In the genomic region with DNA sequence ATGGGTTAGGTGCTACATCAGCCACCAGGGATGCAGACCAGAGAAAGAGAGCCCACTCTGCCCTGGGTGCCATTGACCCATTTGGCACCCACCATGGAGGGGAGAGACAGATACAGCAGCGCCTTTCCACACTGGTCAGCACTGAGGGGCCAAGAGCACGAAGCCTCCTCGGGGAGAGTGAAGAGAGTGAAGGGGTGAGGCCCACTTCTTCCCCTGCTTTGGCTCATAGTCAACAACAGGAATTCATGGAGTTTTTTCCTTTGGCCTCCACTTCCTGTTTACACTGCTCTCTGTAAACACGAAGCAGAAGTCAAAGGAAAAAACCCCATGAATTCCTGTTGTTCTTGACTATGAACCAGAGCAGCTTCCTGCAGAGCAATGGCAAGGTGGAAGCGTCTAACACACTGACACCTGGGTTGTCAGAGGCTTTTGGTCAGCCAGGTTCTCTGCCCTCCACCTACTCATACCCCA, we compare ENCODE assay signal across 1 cellular context.
TF ChIP-seq lines count a peak whose summit lies in the region.

No MANE protein-coding gene starts in this region.

TF ChIP-seq in HepG2, 621 proteins besides CTCF, POLR2A, EP300 and RAD21 (continued from another document and continues in another):
- no peak for TF ChIP-seq LRRFIP1 (CRISPR knock-in tag; conservative IDR thresholded peaks at IDR 0.05)
- no peak for TF ChIP-seq ZNF781 (CRISPR knock-in tag; IDR thresholded peaks at IDR 0.05; ENCODE audit: borderline replicate concordance, not compliant biosample characterization)
- TF ChIP-seq ZNF674 (CRISPR knock-in tag; IDR thresholded peaks at IDR 0.05; ENCODE audit: low read depth) = no peak
- TF ChIP-seq KLF16 (CRISPR knock-in tag; IDR thresholded peaks at IDR 0.05) = 0 out of 4 replicates have a peak, but pooled peaks of 1 of the 2 experiments have one; percentile 40
- TF ChIP-seq TEAD2 (CRISPR knock-in tag; IDR thresholded peaks at IDR 0.05) = no peak
- no peak for TF ChIP-seq ZNF414 (CRISPR knock-in tag; IDR thresholded peaks at IDR 0.05)
- TF ChIP-seq HCFC1 (IDR thresholded peaks at IDR 0.05; ENCODE audit: low read depth, low read length) = no peak
- TF ChIP-seq, protein P1, sequence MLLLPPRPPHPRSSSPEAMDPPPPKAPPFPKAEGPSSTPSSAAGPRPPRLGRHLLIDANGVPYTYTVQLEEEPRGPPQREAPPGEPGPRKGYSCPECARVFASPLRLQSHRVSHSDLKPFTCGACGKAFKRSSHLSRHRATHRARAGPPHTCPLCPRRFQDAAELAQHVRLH (CRISPR knock-in tag; IDR thresholded peaks at IDR 0.05; ENCODE audit: borderline replicate concordance, low read depth) = no peak
- TF ChIP-seq ZSCAN30 (CRISPR knock-in tag; IDR thresholded peaks at IDR 0.05) = no peak
- TF ChIP-seq SMAD3 (CRISPR knock-in tag; IDR thresholded peaks at IDR 0.05) = no peak
- no peak for TF ChIP-seq BRD4 (CRISPR knock-in tag; IDR thresholded peaks at IDR 0.05)
- no peak for TF ChIP-seq NCOA5 (CRISPR knock-in tag; IDR thresholded peaks at IDR 0.05)
- no peak for TF ChIP-seq BCLAF1 (IDR thresholded peaks at IDR 0.05)
- TF ChIP-seq, protein P2, sequence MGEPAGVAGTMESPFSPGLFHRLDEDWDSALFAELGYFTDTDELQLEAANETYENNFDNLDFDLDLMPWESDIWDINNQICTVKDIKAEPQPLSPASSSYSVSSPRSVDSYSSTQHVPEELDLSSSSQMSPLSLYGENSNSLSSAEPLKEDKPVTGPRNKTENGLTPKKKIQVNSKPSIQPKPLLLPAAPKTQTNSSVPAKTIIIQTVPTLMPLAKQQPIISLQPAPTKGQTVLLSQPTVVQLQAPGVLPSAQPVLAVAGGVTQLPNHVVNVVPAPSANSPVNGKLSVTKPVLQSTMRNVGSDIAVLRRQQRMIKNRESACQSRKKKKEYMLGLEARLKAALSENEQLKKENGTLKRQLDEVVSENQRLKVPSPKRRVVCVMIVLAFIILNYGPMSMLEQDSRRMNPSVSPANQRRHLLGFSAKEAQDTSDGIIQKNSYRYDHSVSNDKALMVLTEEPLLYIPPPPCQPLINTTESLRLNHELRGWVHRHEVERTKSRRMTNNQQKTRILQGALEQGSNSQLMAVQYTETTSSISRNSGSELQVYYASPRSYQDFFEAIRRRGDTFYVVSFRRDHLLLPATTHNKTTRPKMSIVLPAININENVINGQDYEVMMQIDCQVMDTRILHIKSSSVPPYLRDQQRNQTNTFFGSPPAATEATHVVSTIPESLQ (CRISPR knock-in tag; conservative IDR thresholded peaks at IDR 0.05) = no peak
- no peak for TF ChIP-seq NCOR1 (IDR thresholded peaks at IDR 0.05; ENCODE audit: borderline replicate concordance, low read length)
- TF ChIP-seq ZNF777 (CRISPR knock-in tag; IDR thresholded peaks at IDR 0.05) = no peak
- TF ChIP-seq SALL2 (CRISPR knock-in tag; IDR thresholded peaks at IDR 0.05) = no peak
- no peak for TF ChIP-seq DMAP1 (CRISPR knock-in tag; IDR thresholded peaks at IDR 0.05)
- TF ChIP-seq HNRNPLL (IDR thresholded peaks at IDR 0.05; ENCODE audit: low read depth, low read length, poor library complexity, severe bottlenecking) = no peak
- no peak for TF ChIP-seq ZNF460 (CRISPR knock-in tag; IDR thresholded peaks at IDR 0.05; ENCODE audit: borderline replicate concordance)
- TF ChIP-seq ZNF703 (CRISPR knock-in tag; IDR thresholded peaks at IDR 0.05; ENCODE audit: borderline replicate concordance) = no peak
- TF ChIP-seq CCDC6 (CRISPR knock-in tag; IDR thresholded peaks at IDR 0.05) = no peak
- TF ChIP-seq, protein P3, sequence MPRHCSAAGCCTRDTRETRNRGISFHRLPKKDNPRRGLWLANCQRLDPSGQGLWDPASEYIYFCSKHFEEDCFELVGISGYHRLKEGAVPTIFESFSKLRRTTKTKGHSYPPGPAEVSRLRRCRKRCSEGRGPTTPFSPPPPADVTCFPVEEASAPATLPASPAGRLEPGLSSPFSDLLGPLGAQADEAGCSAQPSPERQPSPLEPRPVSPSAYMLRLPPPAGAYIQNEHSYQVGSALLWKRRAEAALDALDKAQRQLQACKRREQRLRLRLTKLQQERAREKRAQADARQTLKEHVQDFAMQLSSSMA (CRISPR knock-in tag; IDR thresholded peaks at IDR 0.05) = no peak
- TF ChIP-seq, protein P4, sequence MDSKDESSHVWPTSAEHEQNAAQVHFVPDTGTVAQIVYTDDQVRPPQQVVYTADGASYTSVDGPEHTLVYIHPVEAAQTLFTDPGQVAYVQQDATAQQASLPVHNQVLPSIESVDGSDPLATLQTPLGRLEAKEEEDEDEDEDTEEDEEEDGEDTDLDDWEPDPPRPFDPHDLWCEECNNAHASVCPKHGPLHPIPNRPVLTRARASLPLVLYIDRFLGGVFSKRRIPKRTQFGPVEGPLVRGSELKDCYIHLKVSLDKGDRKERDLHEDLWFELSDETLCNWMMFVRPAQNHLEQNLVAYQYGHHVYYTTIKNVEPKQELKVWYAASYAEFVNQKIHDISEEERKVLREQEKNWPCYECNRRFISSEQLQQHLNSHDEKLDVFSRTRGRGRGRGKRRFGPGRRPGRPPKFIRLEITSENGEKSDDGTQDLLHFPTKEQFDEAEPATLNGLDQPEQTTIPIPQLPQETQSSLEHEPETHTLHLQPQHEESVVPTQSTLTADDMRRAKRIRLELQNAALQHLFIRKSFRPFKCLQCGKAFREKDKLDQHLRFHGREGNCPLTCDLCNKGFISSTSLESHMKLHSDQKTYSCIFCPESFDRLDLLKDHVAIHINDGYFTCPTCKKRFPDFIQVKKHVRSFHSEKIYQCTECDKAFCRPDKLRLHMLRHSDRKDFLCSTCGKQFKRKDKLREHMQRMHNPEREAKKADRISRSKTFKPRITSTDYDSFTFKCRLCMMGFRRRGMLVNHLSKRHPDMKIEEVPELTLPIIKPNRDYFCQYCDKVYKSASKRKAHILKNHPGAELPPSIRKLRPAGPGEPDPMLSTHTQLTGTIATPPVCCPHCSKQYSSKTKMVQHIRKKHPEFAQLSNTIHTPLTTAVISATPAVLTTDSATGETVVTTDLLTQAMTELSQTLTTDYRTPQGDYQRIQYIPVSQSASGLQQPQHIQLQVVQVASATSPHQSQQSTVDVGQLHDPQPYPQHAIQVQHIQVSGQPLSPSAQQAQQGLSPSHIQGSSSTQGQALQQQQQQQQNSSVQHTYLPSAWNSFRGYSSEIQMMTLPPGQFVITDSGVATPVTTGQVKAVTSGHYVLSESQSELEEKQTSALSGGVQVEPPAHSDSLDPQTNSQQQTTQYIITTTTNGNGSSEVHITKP (CRISPR knock-in tag; IDR thresholded peaks at IDR 0.05; ENCODE audit: low read depth) = peak; percentile 68
- TF ChIP-seq, protein P5, sequence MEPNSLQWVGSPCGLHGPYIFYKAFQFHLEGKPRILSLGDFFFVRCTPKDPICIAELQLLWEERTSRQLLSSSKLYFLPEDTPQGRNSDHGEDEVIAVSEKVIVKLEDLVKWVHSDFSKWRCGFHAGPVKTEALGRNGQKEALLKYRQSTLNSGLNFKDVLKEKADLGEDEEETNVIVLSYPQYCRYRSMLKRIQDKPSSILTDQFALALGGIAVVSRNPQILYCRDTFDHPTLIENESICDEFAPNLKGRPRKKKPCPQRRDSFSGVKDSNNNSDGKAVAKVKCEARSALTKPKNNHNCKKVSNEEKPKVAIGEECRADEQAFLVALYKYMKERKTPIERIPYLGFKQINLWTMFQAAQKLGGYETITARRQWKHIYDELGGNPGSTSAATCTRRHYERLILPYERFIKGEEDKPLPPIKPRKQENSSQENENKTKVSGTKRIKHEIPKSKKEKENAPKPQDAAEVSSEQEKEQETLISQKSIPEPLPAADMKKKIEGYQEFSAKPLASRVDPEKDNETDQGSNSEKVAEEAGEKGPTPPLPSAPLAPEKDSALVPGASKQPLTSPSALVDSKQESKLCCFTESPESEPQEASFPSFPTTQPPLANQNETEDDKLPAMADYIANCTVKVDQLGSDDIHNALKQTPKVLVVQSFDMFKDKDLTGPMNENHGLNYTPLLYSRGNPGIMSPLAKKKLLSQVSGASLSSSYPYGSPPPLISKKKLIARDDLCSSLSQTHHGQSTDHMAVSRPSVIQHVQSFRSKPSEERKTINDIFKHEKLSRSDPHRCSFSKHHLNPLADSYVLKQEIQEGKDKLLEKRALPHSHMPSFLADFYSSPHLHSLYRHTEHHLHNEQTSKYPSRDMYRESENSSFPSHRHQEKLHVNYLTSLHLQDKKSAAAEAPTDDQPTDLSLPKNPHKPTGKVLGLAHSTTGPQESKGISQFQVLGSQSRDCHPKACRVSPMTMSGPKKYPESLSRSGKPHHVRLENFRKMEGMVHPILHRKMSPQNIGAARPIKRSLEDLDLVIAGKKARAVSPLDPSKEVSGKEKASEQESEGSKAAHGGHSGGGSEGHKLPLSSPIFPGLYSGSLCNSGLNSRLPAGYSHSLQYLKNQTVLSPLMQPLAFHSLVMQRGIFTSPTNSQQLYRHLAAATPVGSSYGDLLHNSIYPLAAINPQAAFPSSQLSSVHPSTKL (CRISPR knock-in tag; IDR thresholded peaks at IDR 0.05) = peak; percentile 82
- no peak for TF ChIP-seq KLF12 (CRISPR knock-in tag; IDR thresholded peaks at IDR 0.05; ENCODE audit: borderline replicate concordance)
- no peak for TF ChIP-seq NFIB (CRISPR knock-in tag; IDR thresholded peaks at IDR 0.05; ENCODE audit: borderline replicate concordance)
- TF ChIP-seq MTA1 (CRISPR knock-in tag; IDR thresholded peaks at IDR 0.05; ENCODE audit: borderline replicate concordance) = no peak
- no peak for TF ChIP-seq ZNF143 (CRISPR knock-in tag; IDR thresholded peaks at IDR 0.05)
- no peak for TF ChIP-seq BRCA1 (CRISPR knock-in tag; IDR thresholded peaks at IDR 0.05)
- 0 out of 2 replicates have a peak, but pooled peaks have one; percentile 22 for TF ChIP-seq ZNF569 (CRISPR knock-in tag; IDR thresholded peaks at IDR 0.05; ENCODE audit: borderline replicate concordance)
- no peak for TF ChIP-seq ZNF367 (CRISPR knock-in tag; IDR thresholded peaks at IDR 0.05; ENCODE audit: borderline replicate concordance)
- TF ChIP-seq FOXA1 (IDR thresholded peaks at IDR 0.05) = peak; percentile 93
- peak; percentile 87 for TF ChIP-seq FOXA1 (CRISPR knock-in tag; IDR thresholded peaks at IDR 0.05)
- TF ChIP-seq ZNF720 (CRISPR knock-in tag; IDR thresholded peaks at IDR 0.05) = no peak
- TF ChIP-seq CENPT (CRISPR knock-in tag; IDR thresholded peaks at IDR 0.05; ENCODE audit: low read depth) = no peak
- TF ChIP-seq, protein P6, sequence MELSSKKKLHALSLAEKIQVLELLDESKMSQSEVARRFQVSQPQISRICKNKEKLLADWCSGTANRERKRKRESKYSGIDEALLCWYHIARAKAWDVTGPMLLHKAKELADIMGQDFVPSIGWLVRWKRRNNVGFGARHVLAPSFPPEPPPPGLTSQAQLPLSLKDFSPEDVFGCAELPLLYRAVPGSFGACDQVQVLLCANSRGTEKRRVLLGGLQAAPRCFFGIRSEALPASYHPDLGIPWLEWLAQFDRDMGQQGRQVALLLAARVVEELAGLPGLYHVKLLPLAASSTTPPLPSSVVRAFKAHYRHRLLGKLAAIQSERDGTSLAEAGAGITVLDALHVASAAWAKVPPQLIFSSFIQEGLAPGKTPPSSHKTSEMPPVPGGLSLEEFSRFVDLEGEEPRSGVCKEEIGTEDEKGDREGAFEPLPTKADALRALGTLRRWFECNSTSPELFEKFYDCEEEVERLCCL (CRISPR knock-in tag; IDR thresholded peaks at IDR 0.05; ENCODE audit: borderline replicate concordance) = no peak
- no peak for TF ChIP-seq HMGA1 (CRISPR knock-in tag; conservative IDR thresholded peaks at IDR 0.05)
- no peak for TF ChIP-seq ZUFSP (CRISPR knock-in tag; IDR thresholded peaks at IDR 0.05; ENCODE audit: borderline replicate concordance)
- TF ChIP-seq ZNF253 (CRISPR knock-in tag; IDR thresholded peaks at IDR 0.05; ENCODE audit: borderline replicate concordance) = no peak
